ENCODE assay signal across 1 cellular context in genomic region chr2:215951558-215951957, GRCh38.
TF ChIP-seq lines count a peak whose summit lies in the region.

No MANE protein-coding gene starts in this region.

TF ChIP-seq in HepG2, 621 proteins besides CTCF, POLR2A, EP300 and RAD21 (continued from another document and continues in another):
- TF ChIP-seq, protein P1, sequence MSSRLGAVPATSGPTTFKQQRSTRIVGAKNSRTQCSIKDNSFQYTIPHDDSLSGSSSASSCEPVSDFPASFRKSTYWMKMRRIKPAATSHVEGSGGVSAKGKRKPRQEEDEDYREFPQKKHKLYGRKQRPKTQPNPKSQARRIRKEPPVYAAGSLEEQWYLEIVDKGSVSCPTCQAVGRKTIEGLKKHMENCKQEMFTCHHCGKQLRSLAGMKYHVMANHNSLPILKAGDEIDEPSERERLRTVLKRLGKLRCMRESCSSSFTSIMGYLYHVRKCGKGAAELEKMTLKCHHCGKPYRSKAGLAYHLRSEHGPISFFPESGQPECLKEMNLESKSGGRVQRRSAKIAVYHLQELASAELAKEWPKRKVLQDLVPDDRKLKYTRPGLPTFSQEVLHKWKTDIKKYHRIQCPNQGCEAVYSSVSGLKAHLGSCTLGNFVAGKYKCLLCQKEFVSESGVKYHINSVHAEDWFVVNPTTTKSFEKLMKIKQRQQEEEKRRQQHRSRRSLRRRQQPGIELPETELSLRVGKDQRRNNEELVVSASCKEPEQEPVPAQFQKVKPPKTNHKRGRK (CRISPR knock-in tag; IDR thresholded peaks at IDR 0.05), result no peak
- TF ChIP-seq ZNF670 (CRISPR knock-in tag; IDR thresholded peaks at IDR 0.05; ENCODE audit: borderline replicate concordance), result no peak
- TF ChIP-seq ZNF713 (CRISPR knock-in tag; IDR thresholded peaks at IDR 0.05), result no peak
- TF ChIP-seq, protein P2, sequence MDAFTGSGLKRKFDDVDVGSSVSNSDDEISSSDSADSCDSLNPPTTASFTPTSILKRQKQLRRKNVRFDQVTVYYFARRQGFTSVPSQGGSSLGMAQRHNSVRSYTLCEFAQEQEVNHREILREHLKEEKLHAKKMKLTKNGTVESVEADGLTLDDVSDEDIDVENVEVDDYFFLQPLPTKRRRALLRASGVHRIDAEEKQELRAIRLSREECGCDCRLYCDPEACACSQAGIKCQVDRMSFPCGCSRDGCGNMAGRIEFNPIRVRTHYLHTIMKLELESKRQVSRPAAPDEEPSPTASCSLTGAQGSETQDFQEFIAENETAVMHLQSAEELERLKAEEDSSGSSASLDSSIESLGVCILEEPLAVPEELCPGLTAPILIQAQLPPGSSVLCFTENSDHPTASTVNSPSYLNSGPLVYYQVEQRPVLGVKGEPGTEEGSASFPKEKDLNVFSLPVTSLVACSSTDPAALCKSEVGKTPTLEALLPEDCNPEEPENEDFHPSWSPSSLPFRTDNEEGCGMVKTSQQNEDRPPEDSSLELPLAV (CRISPR knock-in tag; conservative IDR thresholded peaks at IDR 0.05; ENCODE audit: low read depth), result no peak
- TF ChIP-seq SMYD3 (CRISPR knock-in tag; IDR thresholded peaks at IDR 0.05), result no peak
- TF ChIP-seq ARID2 (CRISPR knock-in tag; IDR thresholded peaks at IDR 0.05; ENCODE audit: borderline replicate concordance), result no peak
- TF ChIP-seq ZNF672 (CRISPR knock-in tag; IDR thresholded peaks at IDR 0.05), result no peak
- TF ChIP-seq ZNF256 (CRISPR knock-in tag; conservative IDR thresholded peaks at IDR 0.05), result no peak
- TF ChIP-seq ZNF160 (CRISPR knock-in tag; IDR thresholded peaks at IDR 0.05), result no peak
- no peak for TF ChIP-seq MYNN (CRISPR knock-in tag; IDR thresholded peaks at IDR 0.05; ENCODE audit: low read depth)
- no peak for TF ChIP-seq ZNF24 (IDR thresholded peaks at IDR 0.05)
- TF ChIP-seq ZSCAN5A (CRISPR knock-in tag; IDR thresholded peaks at IDR 0.05; ENCODE audit: borderline replicate concordance), result no peak
- TF ChIP-seq, protein P3, sequence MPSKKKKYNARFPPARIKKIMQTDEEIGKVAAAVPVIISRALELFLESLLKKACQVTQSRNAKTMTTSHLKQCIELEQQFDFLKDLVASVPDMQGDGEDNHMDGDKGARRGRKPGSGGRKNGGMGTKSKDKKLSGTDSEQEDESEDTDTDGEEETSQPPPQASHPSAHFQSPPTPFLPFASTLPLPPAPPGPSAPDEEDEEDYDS (CRISPR knock-in tag; IDR thresholded peaks at IDR 0.05), result no peak
- TF ChIP-seq HNRNPL (IDR thresholded peaks at IDR 0.05; ENCODE audit: low read depth, low read length), result no peak
- no peak for TF ChIP-seq TAF15 (IDR thresholded peaks at IDR 0.05; ENCODE audit: low read depth, low read length, poor library complexity, severe bottlenecking)
- TF ChIP-seq ZNF3 (CRISPR knock-in tag; IDR thresholded peaks at IDR 0.05), result no peak
- TF ChIP-seq BCLAF1 (IDR thresholded peaks at IDR 0.05), result no peak
- no peak for TF ChIP-seq NONO (IDR thresholded peaks at IDR 0.05)
- no peak for TF ChIP-seq NONO (CRISPR knock-in tag; conservative IDR thresholded peaks at IDR 0.05)
- TF ChIP-seq ZFP62 (CRISPR knock-in tag; IDR thresholded peaks at IDR 0.05), result no peak
- no peak for TF ChIP-seq ZBTB7A (CRISPR knock-in tag; IDR thresholded peaks at IDR 0.05)
- no peak for TF ChIP-seq ZNF10 (CRISPR knock-in tag; IDR thresholded peaks at IDR 0.05; ENCODE audit: borderline replicate concordance, low read depth)
- TF ChIP-seq ZNF615 (CRISPR knock-in tag; IDR thresholded peaks at IDR 0.05; ENCODE audit: borderline replicate concordance), result no peak
- TF ChIP-seq, protein P4, sequence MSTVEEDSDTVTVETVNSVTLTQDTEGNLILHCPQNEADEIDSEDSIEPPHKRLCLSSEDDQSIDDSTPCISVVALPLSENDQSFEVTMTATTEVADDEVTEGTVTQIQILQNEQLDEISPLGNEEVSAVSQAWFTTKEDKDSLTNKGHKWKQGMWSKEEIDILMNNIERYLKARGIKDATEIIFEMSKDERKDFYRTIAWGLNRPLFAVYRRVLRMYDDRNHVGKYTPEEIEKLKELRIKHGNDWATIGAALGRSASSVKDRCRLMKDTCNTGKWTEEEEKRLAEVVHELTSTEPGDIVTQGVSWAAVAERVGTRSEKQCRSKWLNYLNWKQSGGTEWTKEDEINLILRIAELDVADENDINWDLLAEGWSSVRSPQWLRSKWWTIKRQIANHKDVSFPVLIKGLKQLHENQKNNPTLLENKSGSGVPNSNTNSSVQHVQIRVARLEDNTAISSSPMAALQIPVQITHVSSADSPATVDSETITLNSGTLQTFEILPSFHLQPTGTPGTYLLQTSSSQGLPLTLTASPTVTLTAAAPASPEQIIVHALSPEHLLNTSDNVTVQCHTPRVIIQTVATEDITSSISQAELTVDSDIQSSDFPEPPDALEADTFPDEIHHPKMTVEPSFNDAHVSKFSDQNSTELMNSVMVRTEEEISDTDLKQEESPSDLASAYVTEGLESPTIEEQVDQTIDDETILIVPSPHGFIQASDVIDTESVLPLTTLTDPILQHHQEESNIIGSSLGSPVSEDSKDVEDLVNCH (CRISPR knock-in tag; IDR thresholded peaks at IDR 0.05), result no peak
- no peak for TF ChIP-seq CHD4 (IDR thresholded peaks at IDR 0.05; ENCODE audit: borderline replicate concordance, low read length)
- TF ChIP-seq, protein P5, sequence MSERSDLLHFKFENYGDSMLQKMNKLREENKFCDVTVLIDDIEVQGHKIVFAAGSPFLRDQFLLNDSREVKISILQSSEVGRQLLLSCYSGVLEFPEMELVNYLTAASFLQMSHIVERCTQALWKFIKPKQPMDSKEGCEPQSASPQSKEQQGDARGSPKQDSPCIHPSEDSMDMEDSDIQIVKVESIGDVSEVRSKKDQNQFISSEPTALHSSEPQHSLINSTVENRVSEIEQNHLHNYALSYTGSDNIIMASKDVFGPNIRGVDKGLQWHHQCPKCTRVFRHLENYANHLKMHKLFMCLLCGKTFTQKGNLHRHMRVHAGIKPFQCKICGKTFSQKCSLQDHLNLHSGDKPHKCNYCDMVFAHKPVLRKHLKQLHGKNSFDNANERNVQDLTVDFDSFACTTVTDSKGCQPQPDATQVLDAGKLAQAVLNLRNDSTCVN (CRISPR knock-in tag; IDR thresholded peaks at IDR 0.05; ENCODE audit: borderline replicate concordance), result no peak
- TF ChIP-seq ZNF619 (CRISPR knock-in tag; IDR thresholded peaks at IDR 0.05), result no peak
- TF ChIP-seq ZNF281 (CRISPR knock-in tag; IDR thresholded peaks at IDR 0.05; ENCODE audit: borderline replicate concordance), result no peak
- no peak for TF ChIP-seq PAX8 (CRISPR knock-in tag; IDR thresholded peaks at IDR 0.05; ENCODE audit: borderline replicate concordance)
- TF ChIP-seq TFDP1 (CRISPR knock-in tag; IDR thresholded peaks at IDR 0.05; ENCODE audit: borderline replicate concordance), result 0 out of 2 replicates have a peak, but pooled peaks have one; percentile 16
- TF ChIP-seq SYNCRIP (IDR thresholded peaks at IDR 0.05; ENCODE audit: insufficient read depth, low read depth, low read length), result no peak
- 0 out of 2 replicates have a peak, but pooled peaks have one; percentile 44 for TF ChIP-seq FOXP4 (CRISPR knock-in tag; IDR thresholded peaks at IDR 0.05)
- TF ChIP-seq, protein P6, sequence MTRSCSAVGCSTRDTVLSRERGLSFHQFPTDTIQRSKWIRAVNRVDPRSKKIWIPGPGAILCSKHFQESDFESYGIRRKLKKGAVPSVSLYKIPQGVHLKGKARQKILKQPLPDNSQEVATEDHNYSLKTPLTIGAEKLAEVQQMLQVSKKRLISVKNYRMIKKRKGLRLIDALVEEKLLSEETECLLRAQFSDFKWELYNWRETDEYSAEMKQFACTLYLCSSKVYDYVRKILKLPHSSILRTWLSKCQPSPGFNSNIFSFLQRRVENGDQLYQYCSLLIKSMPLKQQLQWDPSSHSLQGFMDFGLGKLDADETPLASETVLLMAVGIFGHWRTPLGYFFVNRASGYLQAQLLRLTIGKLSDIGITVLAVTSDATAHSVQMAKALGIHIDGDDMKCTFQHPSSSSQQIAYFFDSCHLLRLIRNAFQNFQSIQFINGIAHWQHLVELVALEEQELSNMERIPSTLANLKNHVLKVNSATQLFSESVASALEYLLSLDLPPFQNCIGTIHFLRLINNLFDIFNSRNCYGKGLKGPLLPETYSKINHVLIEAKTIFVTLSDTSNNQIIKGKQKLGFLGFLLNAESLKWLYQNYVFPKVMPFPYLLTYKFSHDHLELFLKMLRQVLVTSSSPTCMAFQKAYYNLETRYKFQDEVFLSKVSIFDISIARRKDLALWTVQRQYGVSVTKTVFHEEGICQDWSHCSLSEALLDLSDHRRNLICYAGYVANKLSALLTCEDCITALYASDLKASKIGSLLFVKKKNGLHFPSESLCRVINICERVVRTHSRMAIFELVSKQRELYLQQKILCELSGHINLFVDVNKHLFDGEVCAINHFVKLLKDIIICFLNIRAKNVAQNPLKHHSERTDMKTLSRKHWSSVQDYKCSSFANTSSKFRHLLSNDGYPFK (CRISPR knock-in tag; IDR thresholded peaks at IDR 0.05; ENCODE audit: borderline replicate concordance), result no peak
- no peak for TF ChIP-seq GMEB1 (CRISPR knock-in tag; IDR thresholded peaks at IDR 0.05; ENCODE audit: borderline replicate concordance)
